ENCODE assay signal across 22 cellular contexts in genomic region chr3:173589116-173589515, GRCh38.
A peak's percentile ranks its signal among the peaks of the same experiment; 100 is the strongest.
DNase-seq lines count a peak whose midpoint lies in the region; ATAC-seq lines count a peak whose summit lies in the region.
"Had no signal": no experiment of that assay in that cellular context is flagged by ENCODE, and none has a peak within 500 bp of the region (broad histone marks: within the 10 kb centered on the region; RNA-seq: fewer than 3 reads in every experiment).

No MANE protein-coding gene starts in this region.

- no peak overlapping the region for H3K9ac ChIP-seq in SK-N-MC (ENCODE audit: insufficient read length)
- H3K9ac ChIP-seq: BLaER1 had no signal

- H3K4me3 ChIP-seq in SK-N-MC: peak overlapping the region; percentile 14
- H3K4me3 ChIP-seq: BLaER1, GM12878 had no signal

- H3K36me3 ChIP-seq in SK-N-MC (ENCODE audit: insufficient read depth, low read length): no peaks in the 10 kb centered on the region
- H3K36me3 ChIP-seq: BE2C, BLaER1 had no signal

- no peaks in the 10 kb centered on the region for H3K9me3 ChIP-seq in SK-N-MC (ENCODE audit: low read depth, low read length)
- H3K9me3 ChIP-seq: BE2C had no signal

- H3K27ac ChIP-seq in SK-N-MC: peak overlapping the region; percentile 44; the same call in 1 of the 2 replicates
- H3K27ac ChIP-seq: BLaER1 had no signal

- no peak for ATAC-seq in HG03432 (IDR thresholded peaks at IDR 0.05; ENCODE audit: unreplicated experiment)
- ATAC-seq: GM12878 had no signal

- DNase-seq in NCI-H69 (lab: John Stamatoyannopoulos, UW) (peak; percentile 79), SK-N-MC (ENCODE audit: low read depth, low spot score) (no peak), cerebellum (ENCODE audit: low spot score) (peak; percentile 25), superior temporal gyrus (ENCODE audit: extremely low spot score) (peak; percentile 35), glomerular visceral epithelial cell (ENCODE audit: extremely low spot score) (no peak), GM03348 (ENCODE audit: low spot score) (no peak), DMS53 treated with DMSO at 0.1 percent for 48 hours (lab: John Stamatoyannopoulos, UW; ENCODE audit: unreplicated experiment) (no peak)
- DNase-seq: 8988T; ACHN; BE2C; CD4-positive, alpha-beta memory T cell; CD4-positive, CD25-positive, alpha-beta regulatory T cell; CD8-positive, alpha-beta memory T cell; COR-L47; DMS 273 treated with DMSO at 0.1 percent for 48 hours; DMS79; DND-41; EL; GF-D8 had no signal

Comparison
In these comparisons a context has a peak if more than half of its experiments do, and no peak if none do; other contexts are left out.
1. DNase-seq: peak in NCI-H69 (single experiment), cerebellum (single experiment) and superior temporal gyrus (single experiment); none in SK-N-MC (single experiment), glomerular visceral epithelial cell (single experiment), GM03348 (single experiment) and DMS53 treated with DMSO at 0.1 percent for 48 hours (single experiment).